ENCODE assay signal across 23 cellular contexts in the genomic region with DNA sequence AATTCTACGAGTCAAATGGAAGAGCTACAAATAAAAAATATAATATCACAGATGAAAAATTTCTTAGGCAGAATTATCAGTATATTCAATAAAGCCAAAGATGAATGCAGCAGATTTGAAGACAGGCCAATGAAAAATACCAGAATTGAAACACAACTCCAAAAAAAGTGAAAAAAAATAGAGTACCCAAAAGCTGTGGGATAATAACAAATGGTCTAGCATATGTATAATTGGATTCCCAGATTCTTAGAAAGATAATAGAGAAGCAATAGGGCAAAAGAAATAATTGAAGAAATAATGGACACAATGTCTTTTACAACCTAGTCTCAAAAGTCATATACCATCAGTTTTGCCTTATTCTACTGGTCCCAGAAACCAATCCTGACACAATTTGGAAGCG.
"Had no signal": no experiment of that assay in that cellular context is flagged by ENCODE, and none has a peak within 500 bp of the region (broad histone marks: within the 10 kb centered on the region; RNA-seq: fewer than 3 reads in every experiment).

No MANE protein-coding gene starts in this region.

- H3K27me3 Mint-ChIP-seq: IgD-negative memory B cell had no signal

- H3K9me3 ChIP-seq: SJSA1 had no signal

- H3K4me3 ChIP-seq: K562, SJSA1, SK-N-MC had no signal

- H3K9ac ChIP-seq: KMS-11 had no signal

- H3K27ac ChIP-seq: HL-60, KMS-11, SJSA1, SK-N-MC had no signal

- H3K4me2 ChIP-seq: KMS-11 had no signal

- DNase-seq: Kasumi-1, NCI-H1092, NCI-H1105 treated with DMSO at 0.1 percent for 48 hours, NCI-H1417 treated with DMSO at 0.1 percent for 48 hours, NCI-H146, NCI-H1694 treated with DMSO at 0.1 percent for 48 hours, NCI-H1930, NCI-H2081, NCI-H226, NCI-H446, NCI-H510A, NCI-H524 treated with DMSO at 0.1 percent for 48 hours, NCI-H69, NCI-H774, Right ventricle myocardium superior, RPMI8226, SIG-M5 had no signal

- H3K27me3 ChIP-seq: SJSA1 had no signal
